ENCODE assay signal across 22 cellular contexts in genomic region chr1:41659159-41659495, GRCh38.
DNase-seq lines count a peak whose midpoint lies in the region; ATAC-seq and TF ChIP-seq lines count a peak whose summit lies in the region.
"Had no signal": no experiment of that assay in that cellular context is flagged by ENCODE, and none has a peak within 500 bp of the region (broad histone marks: within the 10 kb centered on the region; RNA-seq: fewer than 3 reads in every experiment).

No MANE protein-coding gene starts in this region.

- no peak for DNase-seq in activated T-cell treated with anti-CD3 and anti-CD28 coated beads, Interleukin-2, amount 50 U/mL, for 4 hours
- DNase-seq in activated T-cell treated with anti-CD3 and anti-CD28 coated beads for 4 hours = no peak
- DNase-seq in DND-41 = no peak
- no peak for DNase-seq in activated T-helper 1 cell treated with anti-CD3 and anti-CD28 coated beads, Interleukin-12 subunit alpha, Interleukin-12 subunit beta, Interleukin-2, Interleukin-4 antibody, amounts not matched to agents 30 ng/mL and 10 ng/mL and 1 ng/mL, durations not matched to agents 14 hours and 24 hours and 36 hours (ENCODE audit: low spot score)
- DNase-seq in stimulated activated effector memory CD8-positive, alpha-beta T cell treated with anti-CD3 and anti-CD28 coated beads, Interleukin-12 subunit alpha, Interleukin-12 subunit beta, amount 100 ng/mL, for 72 hours (ENCODE audit: low spot score in 2 of 2) = no peak
- no peak for DNase-seq in cerebellum (ENCODE audit: low spot score)
- no peak for DNase-seq in NCI-H1417 treated with DMSO at 0.1 percent for 48 hours (lab: John Stamatoyannopoulos, UW)
- DNase-seq: activated CD4-positive, alpha-beta T cell treated with anti-CD3 and anti-CD28 coated beads, Interleukin-2, amount 50 U/mL, for 4 hours; DMS 273 treated with DMSO at 0.1 percent for 48 hours; effector memory CD4-positive, alpha-beta T cell; erythroblast; foreskin fibroblast; HCEC 1CT; mesendoderm; NCI-H1048; NCI-H187 treated with DMSO at 0.1 percent for 48 hours; NCI-H526 treated with DMSO at 0.1 percent for 48 hours; stimulated activated CD4-positive, alpha-beta T cell treated with anti-CD3 and anti-CD28 coated beads, Interleukin-2, amount 100 ng/mL, for 24 hours; uterus had no signal

- no peaks in the 10 kb centered on the region for H3K9me3 Mint-ChIP-seq in activated T-cell treated with anti-CD3 and anti-CD28 coated beads, Interleukin-2, amount 50 U/mL, for 4 hours
- no peaks in the 10 kb centered on the region for H3K9me3 Mint-ChIP-seq in activated T-helper 1 cell treated with anti-CD3 and anti-CD28 coated beads, Interleukin-12 subunit alpha, Interleukin-12 subunit beta, Interleukin-2, Interleukin-4 antibody, amounts not matched to agents 30 ng/mL and 10 ng/mL and 1 ng/mL, durations not matched to agents 14 hours and 24 hours and 36 hours
- H3K9me3 Mint-ChIP-seq in stimulated activated effector memory CD8-positive, alpha-beta T cell treated with anti-CD3 and anti-CD28 coated beads, Interleukin-12 subunit alpha, Interleukin-12 subunit beta, amount 100 ng/mL, for 72 hours = no peaks in the 10 kb centered on the region

- peaks cover 47% of the 10 kb centered on the region for H3K36me3 ChIP-seq in DND-41 (ENCODE audit: insufficient read depth, low read length)
- H3K36me3 ChIP-seq: breast epithelium, thoracic aorta, uterus had no signal

- peak overlapping the region; percentile 66 for H3K27ac Mint-ChIP-seq in activated T-helper 1 cell treated with anti-CD3 and anti-CD28 coated beads, Interleukin-12 subunit alpha, Interleukin-12 subunit beta, Interleukin-2, Interleukin-4 antibody, amounts not matched to agents 30 ng/mL and 10 ng/mL and 1 ng/mL, durations not matched to agents 14 hours and 24 hours and 36 hours
- no peak overlapping the region for H3K27ac Mint-ChIP-seq in stimulated activated effector memory CD8-positive, alpha-beta T cell treated with anti-CD3 and anti-CD28 coated beads, Interleukin-12 subunit alpha, Interleukin-12 subunit beta, amount 100 ng/mL, for 72 hours

- H3K36me3 Mint-ChIP-seq in activated T-cell treated with anti-CD3 and anti-CD28 coated beads, Interleukin-2, amount 50 U/mL, for 4 hours (ENCODE audit: insufficient read depth) = peaks cover 46% of the 10 kb centered on the region
- peaks cover 58% of the 10 kb centered on the region for H3K36me3 Mint-ChIP-seq in activated T-helper 1 cell treated with anti-CD3 and anti-CD28 coated beads, Interleukin-12 subunit alpha, Interleukin-12 subunit beta, Interleukin-2, Interleukin-4 antibody, amounts not matched to agents 30 ng/mL and 10 ng/mL and 1 ng/mL, durations not matched to agents 14 hours and 24 hours and 36 hours (ENCODE audit: low read depth)
- H3K36me3 Mint-ChIP-seq in stimulated activated effector memory CD8-positive, alpha-beta T cell treated with anti-CD3 and anti-CD28 coated beads, Interleukin-12 subunit alpha, Interleukin-12 subunit beta, amount 100 ng/mL, for 72 hours = peaks cover 23% of the 10 kb centered on the region

- H3K4me3 ChIP-seq in DND-41 (ENCODE audit: low read depth in 1 of 2, low read length in 2 of 2) = peak overlapping the region in 1 of 2 experiments; percentile 83; a peak in 2 of 4 replicates
- H3K4me3 ChIP-seq: breast epithelium, skin epidermis, thoracic aorta, uterus had no signal

- H3K4me3 Mint-ChIP-seq in activated T-cell treated with anti-CD3 and anti-CD28 coated beads, Interleukin-2, amount 50 U/mL, for 4 hours = peak overlapping the region; percentile 97
- H3K4me3 Mint-ChIP-seq in activated T-helper 1 cell treated with anti-CD3 and anti-CD28 coated beads, Interleukin-12 subunit alpha, Interleukin-12 subunit beta, Interleukin-2, Interleukin-4 antibody, amounts not matched to agents 30 ng/mL and 10 ng/mL and 1 ng/mL, durations not matched to agents 14 hours and 24 hours and 36 hours = peak overlapping the region; percentile 83
- H3K4me3 Mint-ChIP-seq in stimulated activated effector memory CD8-positive, alpha-beta T cell treated with anti-CD3 and anti-CD28 coated beads, Interleukin-12 subunit alpha, Interleukin-12 subunit beta, amount 100 ng/mL, for 72 hours = peak overlapping the region; percentile 92

- no peaks in the 10 kb centered on the region for H3K27me3 Mint-ChIP-seq in activated T-cell treated with anti-CD3 and anti-CD28 coated beads, Interleukin-2, amount 50 U/mL, for 4 hours (ENCODE audit: low read depth)
- H3K27me3 Mint-ChIP-seq in activated T-helper 1 cell treated with anti-CD3 and anti-CD28 coated beads, Interleukin-12 subunit alpha, Interleukin-12 subunit beta, Interleukin-2, Interleukin-4 antibody, amounts not matched to agents 30 ng/mL and 10 ng/mL and 1 ng/mL, durations not matched to agents 14 hours and 24 hours and 36 hours (ENCODE audit: insufficient read depth) = no peaks in the 10 kb centered on the region

- H3K27me3 ChIP-seq in DND-41 (ENCODE audit: insufficient read depth, low read length, poor library complexity) = no peaks in the 10 kb centered on the region
- H3K27me3 ChIP-seq: breast epithelium, uterus had no signal

- peak overlapping the region; percentile 90 for H3K27ac ChIP-seq in DND-41 (ENCODE audit: low read length)
- H3K27ac ChIP-seq: breast epithelium, skin epidermis, thoracic aorta, uterus had no signal

- no peak for ATAC-seq in activated T-cell treated with anti-CD3 and anti-CD28 coated beads, Interleukin-2, amount 50 U/mL, for 4 hours
- ATAC-seq in DND-41 (ENCODE audit: insufficient read depth, low read depth) = no peak
- ATAC-seq in stimulated activated effector memory CD8-positive, alpha-beta T cell treated with anti-CD3 and anti-CD28 coated beads, Interleukin-12 subunit alpha, Interleukin-12 subunit beta, amount 100 ng/mL, for 72 hours = no peak

- H3K9me3 ChIP-seq in DND-41 (ENCODE audit: insufficient read depth, low read length, severe bottlenecking) = no peaks in the 10 kb centered on the region
- H3K9me3 ChIP-seq: breast epithelium, thoracic aorta, uterus had no signal

- H3K4me1 Mint-ChIP-seq in activated T-cell treated with anti-CD3 and anti-CD28 coated beads, Interleukin-2, amount 50 U/mL, for 4 hours (ENCODE audit: low read depth) = peaks cover 71% of the 10 kb centered on the region
- peaks cover 82% of the 10 kb centered on the region for H3K4me1 Mint-ChIP-seq in activated T-helper 1 cell treated with anti-CD3 and anti-CD28 coated beads, Interleukin-12 subunit alpha, Interleukin-12 subunit beta, Interleukin-2, Interleukin-4 antibody, amounts not matched to agents 30 ng/mL and 10 ng/mL and 1 ng/mL, durations not matched to agents 14 hours and 24 hours and 36 hours (ENCODE audit: low read depth)
- H3K4me1 Mint-ChIP-seq in stimulated activated effector memory CD8-positive, alpha-beta T cell treated with anti-CD3 and anti-CD28 coated beads, Interleukin-12 subunit alpha, Interleukin-12 subunit beta, amount 100 ng/mL, for 72 hours = peaks cover 83% of the 10 kb centered on the region

- intact Hi-C loops in activated T-helper 1 cell treated with anti-CD3 and anti-CD28 coated beads, Interleukin-12 subunit alpha, Interleukin-12 subunit beta, Interleukin-2, Interleukin-4 antibody, amounts not matched to agents 30 ng/mL and 10 ng/mL and 1 ng/mL, durations not matched to agents 14 hours and 24 hours and 36 hours (cut with micrococcal nuclease) = no loop called here

- peaks cover 89% of the 10 kb centered on the region for H3K4me1 ChIP-seq in DND-41 (ENCODE audit: insufficient read depth, low read length)

- H2AFZ ChIP-seq in DND-41 (ENCODE audit: low read depth, low read length) = no peak overlapping the region

- H3K79me2 ChIP-seq in DND-41 (ENCODE audit: insufficient read depth, low read length) = peaks cover 92% of the 10 kb centered on the region

- H3K4me2 ChIP-seq in DND-41 (ENCODE audit: insufficient read depth, low read length) = peak overlapping the region; percentile 74

- peaks cover 86% of the 10 kb centered on the region for H4K20me1 ChIP-seq in DND-41 (ENCODE audit: insufficient read depth, low read length)

- no peak for TF ChIP-seq CTCF in DND-41 (IDR thresholded peaks at IDR 0.05; ENCODE audit: borderline replicate concordance, extremely low read depth, low read length, poor library complexity, severe bottlenecking)

- H3K9ac ChIP-seq in DND-41 (ENCODE audit: low read depth, low read length) = peak overlapping the region; percentile 78
